17 cellular contexts compared by ENCODE assay signal in the genomic region with DNA sequence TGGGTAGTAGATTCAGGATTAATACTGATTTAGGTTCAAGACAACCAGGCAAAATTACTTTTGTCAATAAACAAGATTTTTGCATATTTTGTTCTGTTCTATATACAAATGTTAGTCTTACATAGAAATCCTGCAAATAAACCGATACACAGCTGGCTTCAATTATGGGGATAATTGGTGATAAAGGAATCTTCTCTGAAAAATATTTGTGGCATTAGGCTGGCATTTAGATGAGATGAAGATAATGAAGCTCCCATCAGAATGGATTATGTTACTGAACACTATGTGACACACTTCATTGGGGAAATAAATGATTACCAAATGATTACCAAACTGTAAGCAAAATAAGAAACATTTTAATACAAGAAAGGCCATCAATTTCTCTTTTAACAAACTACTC.
"Had no signal": no experiment of that assay in that cellular context is flagged by ENCODE, and none has a peak within 500 bp of the region (broad histone marks: within the 10 kb centered on the region; RNA-seq: fewer than 3 reads in every experiment).

No MANE protein-coding gene starts in this region.

- H3K27me3 ChIP-seq: dorsolateral prefrontal cortex, left lung, neural progenitor cell, tibial nerve, uterus had no signal

- H3K4me3 Mint-ChIP-seq: activated naive CD4-positive, alpha-beta T cell treated with anti-CD3 and anti-CD28 coated beads for 36 hours; activated naive CD8-positive, alpha-beta T cell treated with anti-CD3 and anti-CD28 coated beads, Interleukin-2, amount 50 U/mL, for 24 hours; endodermal cell; naive B cell; neural progenitor cell; stimulated activated naive B cell treated with anti-CD40 and anti-IgM and Interleukin-4, amounts not matched to agents 10 μg/mL and 1 μg/mL and 100 μg/mL, for 72 hours had no signal

- H2AFZ ChIP-seq: neural progenitor cell, parathyroid adenoma had no signal

- H3K9me3 ChIP-seq: left lung, tibial nerve, uterus had no signal

- DNase-seq: activated CD4-positive, alpha-beta T cell treated with anti-CD3 and anti-CD28 coated beads for 1 hour; activated CD4-positive, alpha-beta T cell treated with anti-CD3 and anti-CD28 coated beads, Interleukin-2, amount 50 U/mL, for 4 hours; activated naive CD4-positive, alpha-beta T cell treated with anti-CD3 and anti-CD28 coated beads for 36 hours; activated naive CD8-positive, alpha-beta T cell treated with anti-CD3 and anti-CD28 coated beads, Interleukin-2, amount 50 U/mL, for 24 hours; dorsolateral prefrontal cortex; endodermal cell; hippocampal formation; kidney; left lung; naive B cell; stimulated activated naive B cell treated with anti-CD40 and anti-IgM and Interleukin-4, amounts not matched to agents 10 μg/mL and 1 μg/mL and 100 μg/mL, for 72 hours; T1000; uterus had no signal

- H3K9me3 Mint-ChIP-seq: activated naive CD4-positive, alpha-beta T cell treated with anti-CD3 and anti-CD28 coated beads for 36 hours; activated naive CD8-positive, alpha-beta T cell treated with anti-CD3 and anti-CD28 coated beads, Interleukin-2, amount 50 U/mL, for 24 hours; activated T-helper 2 cell treated with anti-CD3 and anti-CD28 coated beads, Interferon-gamma antibody, Interleukin-2, Interleukin-4, amounts not matched to agents 10 μg/mL and 5 μg/mL and 100 μg/mL, durations not matched to agents 14 hours and 24 hours and 36 hours; naive B cell; stimulated activated naive B cell treated with anti-CD40 and anti-IgM and Interleukin-4, amounts not matched to agents 10 μg/mL and 1 μg/mL and 100 μg/mL, for 72 hours had no signal

- H3K36me3 ChIP-seq: neural progenitor cell, uterus had no signal

- H3K4me2 ChIP-seq: neural progenitor cell had no signal

- H3K4me3 ChIP-seq: dorsolateral prefrontal cortex, left lung, neural progenitor cell, tibial nerve, uterus had no signal

- H3K27ac ChIP-seq: left lung, neural progenitor cell, parathyroid adenoma, tibial nerve, uterus had no signal

- H3K27ac Mint-ChIP-seq: activated naive CD4-positive, alpha-beta T cell treated with anti-CD3 and anti-CD28 coated beads for 36 hours; activated naive CD8-positive, alpha-beta T cell treated with anti-CD3 and anti-CD28 coated beads, Interleukin-2, amount 50 U/mL, for 24 hours; activated T-helper 2 cell treated with anti-CD3 and anti-CD28 coated beads, Interferon-gamma antibody, Interleukin-2, Interleukin-4, amounts not matched to agents 10 μg/mL and 5 μg/mL and 100 μg/mL, durations not matched to agents 14 hours and 24 hours and 36 hours; endodermal cell; naive B cell; neural progenitor cell; stimulated activated naive B cell treated with anti-CD40 and anti-IgM and Interleukin-4, amounts not matched to agents 10 μg/mL and 1 μg/mL and 100 μg/mL, for 72 hours had no signal

- H3K27me3 Mint-ChIP-seq: activated naive CD8-positive, alpha-beta T cell treated with anti-CD3 and anti-CD28 coated beads, Interleukin-2, amount 50 U/mL, for 24 hours; naive B cell; stimulated activated naive B cell treated with anti-CD40 and anti-IgM and Interleukin-4, amounts not matched to agents 10 μg/mL and 1 μg/mL and 100 μg/mL, for 72 hours had no signal
